ENCODE assay signal across 20 cellular contexts in genomic region chr7:123894753-123895152, GRCh38. TPM values are rescaled to one million over a fixed set of nuclear protein-coding genes. Genes with fewer than 3 reads are reported as not detected.
"Had no signal": no experiment of that assay in that cellular context is flagged by ENCODE, and none has a peak within 500 bp of the region (broad histone marks: within the 10 kb centered on the region; RNA-seq: fewer than 3 reads in every experiment).

No MANE protein-coding gene starts in this region.

RNA-seq across cellular contexts. Expression of gene SPAM1, which starts 30.3 kb away (rescaled TPM):
- total RNA-seq: activated naive CD4-positive, alpha-beta T cell treated with anti-CD3 and anti-CD28 coated beads for 36 hours; activated naive CD4-positive, alpha-beta T cell treated with anti-CD3 and anti-CD28 coated beads, Interleukin-2, amount 50 U/mL, for 72 hours; activated naive CD8-positive, alpha-beta T cell treated with anti-CD3 and anti-CD28 coated beads for 36 hours; activated naive CD8-positive, alpha-beta T cell treated with anti-CD3 and anti-CD28 coated beads, Interleukin-2, amount 10 ng/mL, durations not matched to agents 7 days and 5 days; activated T-cell treated with anti-CD3 and anti-CD28 coated beads, Interleukin-2, amount 50 U/mL, for 4 hours; activated T-cell treated with anti-CD3 and anti-CD28 coated beads, Interleukin-2, amount 50 U/mL, for 72 hours; activated T-helper 1 cell treated with anti-CD3 and anti-CD28 coated beads, Interleukin-12 subunit alpha, Interleukin-12 subunit beta, Interleukin-2, Interleukin-4 antibody, amounts not matched to agents 30 ng/mL and 10 ng/mL and 1 ng/mL, durations not matched to agents 14 hours and 24 hours and 36 hours; activated T-helper 17 cell treated with anti-CD3 and anti-CD28 coated beads, Interleukin-2, amount 50 U/mL, for 72 hours; activated T-helper 2 cell treated with anti-CD3 and anti-CD28 coated beads, Interferon-gamma antibody, Interleukin-2, Interleukin-4, amounts not matched to agents 10 μg/mL and 5 μg/mL and 100 μg/mL, durations not matched to agents 14 hours and 24 hours and 36 hours; adrenal gland; aorta; ascending aorta; astrocyte; body of pancreas; breast epithelium; bronchial epithelial cell; cardiac muscle cell; cerebellum; chondrocyte had no signal
- polyA plus RNA-seq: adipose tissue, adrenal gland, aorta, cardiac muscle cell had no signal

RNA-seq across cellular contexts. Expression of gene HYAL4, which starts 49.8 kb away (rescaled TPM):
- total RNA-seq: activated naive CD4-positive, alpha-beta T cell treated with anti-CD3 and anti-CD28 coated beads for 36 hours; activated naive CD8-positive, alpha-beta T cell treated with anti-CD3 and anti-CD28 coated beads for 36 hours; activated naive CD8-positive, alpha-beta T cell treated with anti-CD3 and anti-CD28 coated beads, Interleukin-2, amount 10 ng/mL, durations not matched to agents 7 days and 5 days; activated T-cell treated with anti-CD3 and anti-CD28 coated beads, Interleukin-2, amount 50 U/mL, for 4 hours; activated T-helper 1 cell treated with anti-CD3 and anti-CD28 coated beads, Interleukin-12 subunit alpha, Interleukin-12 subunit beta, Interleukin-2, Interleukin-4 antibody, amounts not matched to agents 30 ng/mL and 10 ng/mL and 1 ng/mL, durations not matched to agents 14 hours and 24 hours and 36 hours; activated T-helper 17 cell treated with anti-CD3 and anti-CD28 coated beads, Interleukin-2, amount 50 U/mL, for 72 hours; activated T-helper 2 cell treated with anti-CD3 and anti-CD28 coated beads, Interferon-gamma antibody, Interleukin-2, Interleukin-4, amounts not matched to agents 10 μg/mL and 5 μg/mL and 100 μg/mL, durations not matched to agents 14 hours and 24 hours and 36 hours; adrenal gland; aorta; ascending aorta; astrocyte; body of pancreas; cardiac muscle cell; cerebellum; chondrocyte had no signal
- polyA plus RNA-seq: adipose tissue, adrenal gland, aorta, cardiac muscle cell had no signal
